In genomic region chr1:50157306-50157705, GRCh38 we compare ENCODE assay signal across 26 cellular contexts.
"Had no signal": no experiment of that assay in that cellular context is flagged by ENCODE, and none has a peak within 500 bp of the region (broad histone marks: within the 10 kb centered on the region; RNA-seq: fewer than 3 reads in every experiment).

No MANE protein-coding gene starts in this region.

- H3K27ac ChIP-seq: colonic mucosa, neural progenitor cell, prostate gland, right atrium auricular region, suprapubic skin, transverse colon, upper lobe of right lung, uterus had no signal

- H3K9me3 ChIP-seq: colonic mucosa, mucosa of descending colon, prostate gland, right atrium auricular region, suprapubic skin, transverse colon, upper lobe of right lung, uterus had no signal

- H3K4me3 ChIP-seq: colonic mucosa, lung, mucosa of descending colon, neural progenitor cell, prostate gland, right atrium auricular region, smooth muscle cell, suprapubic skin, transverse colon, upper lobe of right lung, uterus had no signal

- DNase-seq: colonic mucosa; dermis blood vessel endothelial cell; effector memory CD4-positive, alpha-beta T cell; head of caudate nucleus; kidney; mucosa of descending colon; naive B cell; nucleus accumbens; stimulated activated CD4-positive, alpha-beta T cell treated with anti-CD3 and anti-CD28 coated beads, Interleukin-12 subunit alpha, Interleukin-12 subunit beta, amount 100 ng/mL, for 4 hours; stimulated activated CD4-positive, alpha-beta T cell treated with anti-CD3 and anti-CD28 coated beads, Interleukin-1b, Interleukin-23, amount 100 ng/mL, for 48 hours; stimulated activated CD4-positive, alpha-beta T cell treated with anti-CD3 and anti-CD28 coated beads, Interleukin-4, amount 100 ng/mL, for 1 hour; stimulated activated CD8-positive, alpha-beta memory T cell treated with anti-CD3 and anti-CD28 coated beads, Interleukin-4, amount 100 ng/mL, for 48 hours; stimulated activated naive CD4-positive, alpha-beta T cell; stimulated activated naive CD8-positive, alpha-beta T cell treated with anti-CD3 and anti-CD28 coated beads, Interleukin-15, amount 100 ng/mL, for 72 hours; transverse colon; upper lobe of right lung; uterus had no signal

- H2AFZ ChIP-seq: neural progenitor cell had no signal

- ATAC-seq: left lobe of liver; mucosa of descending colon; natural killer cell treated with Interleukin-12 subunit alpha and Interleukin-12 subunit beta and Interleukin-15 and Interleukin-18, amount 100 ng/mL, for 72 hours; sciatic nerve; stimulated activated naive CD8-positive, alpha-beta T cell treated with anti-CD3 and anti-CD28 coated beads, Interleukin-15, amount 100 ng/mL, for 72 hours; upper lobe of right lung had no signal

- H3K36me3 ChIP-seq: colonic mucosa, neural progenitor cell, prostate gland, right atrium auricular region, suprapubic skin, transverse colon, upper lobe of right lung, uterus had no signal

- H3K4me1 ChIP-seq: colonic mucosa, neural progenitor cell, prostate gland, right atrium auricular region, suprapubic skin, transverse colon, upper lobe of right lung, uterus had no signal

- H3K27me3 ChIP-seq: colonic mucosa, neural progenitor cell, right atrium auricular region, transverse colon, upper lobe of right lung, uterus had no signal
